ENCODE assay signal across 20 cellular contexts in genomic region chr4:5143940-5144339, GRCh38.
"Had no signal": no experiment of that assay in that cellular context is flagged by ENCODE, and none has a peak within 500 bp of the region (broad histone marks: within the 10 kb centered on the region; RNA-seq: fewer than 3 reads in every experiment).

No MANE protein-coding gene starts in this region.

- H3K36me3 Mint-ChIP-seq: activated naive CD8-positive, alpha-beta T cell treated with anti-CD3 and anti-CD28 coated beads for 36 hours; WTC11 had no signal

- DNase-seq: activated CD4-positive, alpha-beta memory T cell treated with anti-CD3 and anti-CD28 coated beads, Interleukin-2, amount 10 ng/mL, durations not matched to agents 7 days and 5 days; activated CD4-positive, alpha-beta T cell treated with anti-CD3 and anti-CD28 coated beads for 4 hours; activated CD8-positive, alpha-beta memory T cell treated with anti-CD3 and anti-CD28 coated beads, Interleukin-2, amount 50 U/mL, for 4 hours; activated naive CD8-positive, alpha-beta T cell treated with anti-CD3 and anti-CD28 coated beads for 36 hours; amygdala; brain microvascular endothelial cell; cerebellar nuclear complex; effector memory CD8-positive, alpha-beta T cell; glutamatergic neuron; hypothalamus; nephron progenitor cell; occipital lobe; sigmoid colon; stimulated activated CD4-positive, alpha-beta T cell treated with anti-CD3 and anti-CD28 coated beads, Interleukin-1b, Interleukin-23, amount 100 ng/mL, for 48 hours; SW 1271 had no signal

- H3K9me3 Mint-ChIP-seq: activated CD4-positive, alpha-beta memory T cell treated with anti-CD3 and anti-CD28 coated beads, Interleukin-2, amount 10 ng/mL, durations not matched to agents 7 days and 5 days; activated naive CD8-positive, alpha-beta T cell treated with anti-CD3 and anti-CD28 coated beads for 36 hours; dendritic cell treated with granulocyte-macrophage colony-stimulating factor and Interleukin-4, amounts not matched to agents 40 ng/mL and 50 ng/mL, for 4 days; effector memory CD8-positive, alpha-beta T cell; nephron progenitor cell; WTC11 had no signal

- H3K9me3 ChIP-seq: prostate gland, sigmoid colon had no signal

- H3K27me3 ChIP-seq: brain microvascular endothelial cell, sigmoid colon had no signal

- H3K36me3 ChIP-seq: brain microvascular endothelial cell, prostate gland, sigmoid colon had no signal

- H3K4me1 Mint-ChIP-seq: activated CD4-positive, alpha-beta memory T cell treated with anti-CD3 and anti-CD28 coated beads, Interleukin-2, amount 10 ng/mL, durations not matched to agents 7 days and 5 days; activated naive CD8-positive, alpha-beta T cell treated with anti-CD3 and anti-CD28 coated beads for 36 hours had no signal

- H3K4me3 ChIP-seq: prostate gland, sigmoid colon had no signal

- H3K27ac ChIP-seq: brain microvascular endothelial cell, prostate gland had no signal

- ATAC-seq: effector memory CD8-positive, alpha-beta T cell; WTC11 had no signal

- H3K4me1 ChIP-seq: prostate gland, sigmoid colon had no signal

- H3K4me3 Mint-ChIP-seq: activated CD4-positive, alpha-beta memory T cell treated with anti-CD3 and anti-CD28 coated beads, Interleukin-2, amount 10 ng/mL, durations not matched to agents 7 days and 5 days; activated naive CD8-positive, alpha-beta T cell treated with anti-CD3 and anti-CD28 coated beads for 36 hours; dendritic cell treated with granulocyte-macrophage colony-stimulating factor and Interleukin-4, amounts not matched to agents 40 ng/mL and 50 ng/mL, for 4 days; effector memory CD8-positive, alpha-beta T cell; nephron progenitor cell; WTC11 had no signal

- H3K27ac Mint-ChIP-seq: activated CD4-positive, alpha-beta memory T cell treated with anti-CD3 and anti-CD28 coated beads, Interleukin-2, amount 10 ng/mL, durations not matched to agents 7 days and 5 days; activated naive CD8-positive, alpha-beta T cell treated with anti-CD3 and anti-CD28 coated beads for 36 hours; dendritic cell treated with granulocyte-macrophage colony-stimulating factor and Interleukin-4, amounts not matched to agents 40 ng/mL and 50 ng/mL, for 4 days; effector memory CD8-positive, alpha-beta T cell; nephron progenitor cell; WTC11 had no signal

- H3K27me3 Mint-ChIP-seq: activated CD4-positive, alpha-beta memory T cell treated with anti-CD3 and anti-CD28 coated beads, Interleukin-2, amount 10 ng/mL, durations not matched to agents 7 days and 5 days; dendritic cell treated with granulocyte-macrophage colony-stimulating factor and Interleukin-4, amounts not matched to agents 40 ng/mL and 50 ng/mL, for 4 days had no signal

- FAIRE-seq: TTC549, urothelium cell line had no signal
